3 cellular contexts compared by ENCODE assay signal in the genomic region with DNA sequence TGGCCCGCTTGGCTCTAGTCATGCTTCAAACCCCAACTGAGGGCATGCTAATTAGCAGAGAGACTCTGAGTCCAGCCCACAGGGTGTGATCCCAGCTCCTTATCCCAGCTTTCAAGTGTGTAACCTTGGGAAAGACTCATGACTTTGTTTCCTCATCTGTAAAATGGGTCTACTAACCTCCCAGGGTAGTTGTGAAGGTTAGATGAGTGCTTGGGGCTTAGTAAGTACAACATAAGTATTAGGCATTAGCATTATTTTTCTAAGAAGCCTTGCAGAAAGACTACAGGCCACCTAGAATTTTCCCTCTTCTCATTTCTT.
TF ChIP-seq lines count a peak whose summit lies in the region.

No MANE protein-coding gene starts in this region.

TF ChIP-seq in HEK293, 187 proteins besides CTCF, POLR2A, EP300 and RAD21:
- 0 out of 2 replicates have a peak, but pooled peaks have one; percentile 23 for TF ChIP-seq ZNF623 (tag by site-specific recombination; IDR thresholded peaks at IDR 0.05)
- no peak for TF ChIP-seq ZNF394 (tag by site-specific recombination; IDR thresholded peaks at IDR 0.05; ENCODE audit: borderline replicate concordance)

TF ChIP-seq in H1, 55 proteins besides CTCF, POLR2A, EP300 and RAD21:
- TF ChIP-seq BACH1 (IDR thresholded peaks at IDR 0.05; ENCODE audit: low read length): no peak
- TF ChIP-seq HDAC2 (IDR thresholded peaks at IDR 0.05; ENCODE audit: borderline replicate concordance in 1 of 2, low read depth in 2 of 2, low read length in 2 of 2): no peak
- peak; percentile 62; the same call in 1 of the 2 replicates for TF ChIP-seq KDM1A (IDR thresholded peaks at IDR 0.05; ENCODE audit: borderline replicate concordance, low read length)

TF ChIP-seq in GM12891, 5 proteins besides CTCF, POLR2A, EP300 and RAD21:
- TF ChIP-seq POU2F2 (IDR thresholded peaks at IDR 0.05; ENCODE audit: low read depth, low read length) (no peak), TAF1 (IDR thresholded peaks at IDR 0.05; ENCODE audit: low read depth, low read length) (no peak), PAX5 (IDR thresholded peaks at IDR 0.05; ENCODE audit: insufficient read depth, low read length, severe bottlenecking) (no peak), POLR2AphosphoS5 (IDR thresholded peaks at IDR 0.05; ENCODE audit: low read depth, low read length) (no peak), SPI1 (IDR thresholded peaks at IDR 0.05; ENCODE audit: low read depth, low read length) (no peak)
